In the genomic region with DNA sequence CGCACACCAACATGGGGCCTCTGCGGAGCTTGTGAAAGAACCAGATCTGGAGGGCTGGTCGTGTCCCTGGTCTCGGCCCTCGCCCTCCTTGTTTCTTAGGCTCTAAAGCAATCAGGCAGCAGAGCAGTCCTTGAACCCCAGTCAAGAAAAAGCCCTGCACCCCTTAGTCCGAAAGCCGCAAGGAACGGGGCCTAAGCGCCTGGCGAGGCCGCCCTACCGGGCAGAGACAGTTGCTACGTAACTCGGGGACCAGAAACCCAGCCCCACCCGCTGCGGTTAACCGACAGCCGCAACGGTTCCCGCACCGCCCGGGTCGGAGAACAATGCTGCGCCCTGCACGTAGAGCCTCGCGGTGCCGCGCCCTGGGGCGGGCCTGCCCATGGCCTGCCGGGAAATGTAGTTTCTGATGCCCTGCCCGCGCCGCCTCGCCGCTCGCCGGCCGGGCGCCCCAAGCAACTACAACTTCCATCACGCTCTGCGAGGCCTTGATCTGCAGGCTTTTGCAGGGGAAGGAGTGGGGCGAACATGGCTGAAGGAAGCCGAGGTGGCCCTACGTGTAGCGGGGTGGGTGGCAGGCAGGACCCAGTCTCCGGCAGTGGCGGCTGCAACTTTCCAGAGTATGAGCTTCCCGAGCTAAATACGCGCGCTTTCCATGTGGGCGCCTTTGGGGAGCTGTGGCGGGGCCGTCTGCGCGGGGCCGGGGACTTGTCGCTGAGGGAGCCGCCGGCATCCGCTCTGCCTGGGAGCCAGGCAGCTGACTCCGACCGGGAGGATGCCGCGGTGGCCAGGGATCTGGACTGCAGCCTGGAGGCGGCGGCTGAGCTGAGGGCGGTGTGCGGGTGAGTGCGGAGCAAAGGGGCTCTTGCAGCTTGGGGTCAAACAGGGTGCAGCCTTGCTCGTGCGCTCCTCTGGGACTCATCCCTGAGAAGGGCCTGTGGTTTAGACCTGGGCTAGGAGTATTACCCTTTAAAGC, we compare ENCODE assay signal across 8 cellular contexts. TPM values are rescaled to one million over a fixed set of nuclear protein-coding genes. Genes with fewer than 3 reads are reported as not detected.
DNase-seq lines count a peak whose midpoint lies in the region; ATAC-seq and TF ChIP-seq lines count a peak whose summit lies in the region.

Gene SNAPC3, plus strand, starts transcription at position 522 of the 973 bp plus-strand sequence. Its CDS starts 4 bp downstream, at position 526.

- H3K4me3 Mint-ChIP-seq in T-helper 17 cell, result peak within 1 kb of the TSS; percentile 91

- peaks cover 27% of the 10 kb centered on the region for H3K4me1 Mint-ChIP-seq in T-helper 17 cell

- H3K27me3 ChIP-seq in upper lobe of left lung, result no peaks in the 10 kb centered on the region

- peaks cover 7% of the 10 kb centered on the region for H3K27me3 Mint-ChIP-seq in T-helper 17 cell

- peak in 3 of 4 donors; percentile 54 to 85 (median 58) for TF ChIP-seq POLR2A in upper lobe of left lung (IDR thresholded peaks at IDR 0.05)

- ATAC-seq in GM18499 (IDR thresholded peaks at IDR 0.05; ENCODE audit: insufficient read depth, unreplicated experiment) (peak; percentile 94), HG02938 (IDR thresholded peaks at IDR 0.05; ENCODE audit: unreplicated experiment) (peak; percentile 94), T-helper 17 cell (peak; percentile 98), left cardiac atrium (peak; percentile 99 to 100), upper lobe of left lung (ENCODE audit: low FRiP score in 2 of 2) (peak; percentile 99 to 100)

- H3K4me1 ChIP-seq in upper lobe of left lung, result peaks cover 17 to 43% (median 32%) of the 10 kb centered on the region in 4 donors

- peak within 1 kb of the TSS; percentile 96 for H3K27ac Mint-ChIP-seq in T-helper 17 cell

- intact Hi-C loops in left cardiac atrium (cut with DNase I) (loop anchor here in 1 of 2 donors (5.0 to 10.0 kb wide), 2 partner anchors 115 to 148 kb away; partner anchors contain the start of gene TTC39B), posterior vena cava (cut with DNase I) (loop anchor here in 1 of 2 donors (5.0 kb wide), 1 partner anchor 210 kb away; no protein-coding TSS in a partner anchor)

- peak in 1 of 4 donors; percentile 76 for TF ChIP-seq EP300 in upper lobe of left lung (IDR thresholded peaks at IDR 0.05)

- peak within 1 kb of the TSS; percentile 81 to 91 (median 86) for H3K27ac ChIP-seq in upper lobe of left lung

- H3K4me3 ChIP-seq in upper lobe of left lung, result peak within 1 kb of the TSS; percentile 70 to 95 (median 86)

- peaks cover 6 to 15% (median 7%) of the 10 kb centered on the region in 4 donors for H3K36me3 ChIP-seq in upper lobe of left lung

- H3K9me3 ChIP-seq in T-helper 17 cell (ENCODE audit: control insufficient read depth, low read length, poor library complexity, severe bottlenecking), result no peaks in the 10 kb centered on the region
- no peaks in the 10 kb centered on the region for H3K9me3 ChIP-seq in upper lobe of left lung

- peaks cover 4% of the 10 kb centered on the region for H3K36me3 Mint-ChIP-seq in T-helper 17 cell (ENCODE audit: low read depth)

- WGBS in upper lobe of left lung, 2 donors, result 0 to 1% methylated on average over 37 to 41 of the region's 73 CpGs

- TF ChIP-seq CTCF in upper lobe of left lung (IDR thresholded peaks at IDR 0.05), result peak in 4 of 6 experiments; percentile 12 to 46 (median 41)

- DNase-seq in NCI-H1694 treated with DMSO at 0.1 percent for 48 hours (lab: John Stamatoyannopoulos, UW), result peak; percentile 92
- DNase-seq in T-helper 17 cell, result peak; percentile 85 to 90 (median 89)
- DNase-seq in amygdala (lab: John Stamatoyannopoulos, UW), result peak; percentile 40 to 97 (median 92)
- DNase-seq in left cardiac atrium, result peak; percentile 95
- peak; percentile 98 for DNase-seq in posterior vena cava (ENCODE audit: low spot score)
- peak; percentile 96 to 98 for DNase-seq in upper lobe of left lung

RNA-seq across cellular contexts. Expression of gene SNAPC3, which starts in this region (rescaled TPM):
- total RNA-seq in T-helper 17 cell (10 to 100 TPM in 1 of 2 donors, 1 to 10 TPM in 1; 9.1 to 12.0 TPM), left cardiac atrium (10 to 100 TPM; 22.6 to 23.6 TPM), posterior vena cava (10 to 100 TPM; 23.2 to 31.0 TPM), upper lobe of left lung (10 to 100 TPM; 20.0 to 59.8 (median 24.3) TPM)

Comparison
In these comparisons a context has a peak if more than half of its experiments do, and no peak if none do; other contexts are left out.
1. Peak in every context shown above with its lines: DNase-seq, ATAC-seq, H3K4me3 ChIP-seq and H3K27ac ChIP-seq.